ENCODE assay signal across 18 cellular contexts in the genomic region with DNA sequence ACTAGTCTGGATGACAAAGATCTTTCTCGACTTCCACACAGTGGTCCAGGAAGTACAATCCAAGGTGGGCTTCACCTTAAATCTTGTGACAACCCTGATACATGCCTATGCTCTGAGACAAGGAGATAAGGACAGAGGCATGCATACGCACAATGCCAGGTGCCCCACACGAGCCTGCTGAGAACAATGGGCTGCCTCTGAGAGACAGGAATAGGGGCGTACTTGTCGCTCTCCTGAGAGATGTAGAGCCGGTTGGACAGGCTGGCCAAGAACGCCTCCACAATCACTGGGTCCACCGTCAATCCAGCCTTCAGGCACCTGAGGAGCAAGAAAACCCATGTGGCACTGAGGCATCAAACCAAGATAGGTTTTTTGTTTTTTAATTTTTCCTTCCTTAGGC. TPM values are rescaled to one million over a fixed set of nuclear protein-coding genes. Genes with fewer than 3 reads are reported as not detected.
DNase-seq lines count a peak whose midpoint lies in the region; ATAC-seq and TF ChIP-seq lines count a peak whose summit lies in the region.
"Had no signal": no experiment of that assay in that cellular context is flagged by ENCODE, and none has a peak within 500 bp of the region (broad histone marks: within the 10 kb centered on the region; RNA-seq: fewer than 3 reads in every experiment).

No MANE protein-coding gene starts in this region.

- no peak overlapping the region for H4K8ac ChIP-seq in trophoblast cell (ENCODE audit: low read depth, low read length)

- CTCF ChIA-PET in MCF 10A (lab: Yijun Ruan, JAX), result interaction anchor here (1.9 kb wide), 1 partner anchor 15 kb away, joined by 10 read pairs; no protein-coding TSS in a partner anchor

- H3K27ac ChIP-seq in breast epithelium, result peak overlapping the region; percentile 21 to 40
- H3K27ac ChIP-seq in trophoblast cell (ENCODE audit: low read depth, low read length), result peak overlapping the region; percentile 57
- no peak overlapping the region for H3K27ac ChIP-seq in Karpas-422 (ENCODE audit: low read length)

- H3K23ac ChIP-seq in trophoblast cell (ENCODE audit: low read length), result no peak overlapping the region

- H3K18ac ChIP-seq in trophoblast cell (ENCODE audit: low read length), result no peak overlapping the region

- no peak overlapping the region for H2BK5ac ChIP-seq in trophoblast cell (ENCODE audit: low read depth, low read length, poor library complexity)

- H4K12ac ChIP-seq in trophoblast cell (ENCODE audit: low read depth, low read length), result no peak overlapping the region

- ATAC-seq in GM19328 (IDR thresholded peaks at IDR 0.05; ENCODE audit: unreplicated experiment) (no peak), HG02981 (IDR thresholded peaks at IDR 0.05; ENCODE audit: unreplicated experiment) (no peak)
- ATAC-seq: HCT116 had no signal

- no peaks in the 10 kb centered on the region for H3K79me2 ChIP-seq in trophoblast cell (ENCODE audit: control insufficient read depth, insufficient read depth, low read length, poor library complexity)
- H3K79me2 ChIP-seq in Karpas-422 (ENCODE audit: low read length), result no peaks in the 10 kb centered on the region

- no peak for TF ChIP-seq CTCF in breast epithelium (IDR thresholded peaks at IDR 0.05)
- TF ChIP-seq CTCF in MCF 10A (IDR thresholded peaks at IDR 0.05; ENCODE audit: unreplicated experiment), result no peak
- TF ChIP-seq CTCF in epithelial cell of esophagus (IDR thresholded peaks at IDR 0.05; ENCODE audit: insufficient read depth, low read depth, low read length, missing control alignments), result no peak

- H3K4me3 ChIP-seq in breast epithelium, result no peak overlapping the region
- no peak overlapping the region for H3K4me3 ChIP-seq in epithelial cell of esophagus (ENCODE audit: low read length)
- no peak overlapping the region for H3K4me3 ChIP-seq in trophoblast cell (ENCODE audit: low read depth, low read length)
- H3K4me3 ChIP-seq in Karpas-422 (ENCODE audit: low read length), result no peak overlapping the region

- no peak overlapping the region for H3K4ac ChIP-seq in trophoblast cell (ENCODE audit: low read depth, low read length)

- H4K20me1 ChIP-seq in Karpas-422 (ENCODE audit: insufficient read depth, low read depth, low read length), result no peaks in the 10 kb centered on the region

- no peak overlapping the region for H2AK5ac ChIP-seq in trophoblast cell (ENCODE audit: low read length)

- WGBS in trophoblast cell (ENCODE audit: extremely low coverage, insufficient coverage, insufficient read length), result no CpG with 5 or more reads among the region's 8 CpGs

- H3K36me3 ChIP-seq in breast epithelium (peaks cover 13% of the 10 kb centered on the region), trophoblast cell (ENCODE audit: control insufficient read depth in 1 of 2, insufficient read depth in 2 of 2, low read length in 2 of 2) (peaks cover 36 to 48% of the 10 kb centered on the region in 2 experiments), Karpas-422 (ENCODE audit: insufficient read depth, low read length) (peaks cover 25% of the 10 kb centered on the region; the same call in 1 of the 2 replicates)

- no peak overlapping the region for H3K14ac ChIP-seq in trophoblast cell (ENCODE audit: low read length)

- no peak overlapping the region for H3K9ac ChIP-seq in trophoblast cell (ENCODE audit: low read length)
- no peak overlapping the region for H3K9ac ChIP-seq in Karpas-422 (ENCODE audit: low read length)
- H3K9ac ChIP-seq: SK-N-SH had no signal

- intact Hi-C loops in breast epithelium (cut with DNase I; ENCODE audit: low total_unique reads), result no loop called here
- intact Hi-C loops in MCF 10A (cut with micrococcal nuclease), result no loop called here

- BruUV-seq in MCF 10A (replicated peaks; lab: Mats Ljungman, UMichigan), result no TSS peak

- in situ Hi-C loops in KBM-7 (cut with MboI; ENCODE audit: low pct_unique_long_range_greater_than_20kb, low sequenced_read_pairs), result no loop called here

- H3K4me3 Mint-ChIP-seq in MCF 10A (ENCODE audit: unreplicated experiment), result no peak overlapping the region
- H3K4me3 Mint-ChIP-seq: IgD-negative memory B cell had no signal

- H3K9me2 ChIP-seq in Karpas-422 (replicated peaks; ENCODE audit: insufficient read depth, low read length), result no peaks in the 10 kb centered on the region
- H3K9me2 ChIP-seq: SK-N-SH had no signal

- H3K27me3 Mint-ChIP-seq in MCF 10A (ENCODE audit: insufficient read depth, unreplicated experiment), result no peaks in the 10 kb centered on the region
- H3K27me3 Mint-ChIP-seq: CD4-positive, CD25-positive, alpha-beta regulatory T cell; IgD-negative memory B cell had no signal

- no peaks in the 10 kb centered on the region for H3K4me1 ChIP-seq in breast epithelium
- peaks cover 4 to 8% of the 10 kb centered on the region in 2 experiments for H3K4me1 ChIP-seq in trophoblast cell (ENCODE audit: control insufficient read depth in 1 of 2, insufficient read depth in 2 of 2, low read length in 2 of 2)
- H3K4me1 ChIP-seq in Karpas-422 (ENCODE audit: low read length), result no peaks in the 10 kb centered on the region

- no peak overlapping the region for H2BK120ac ChIP-seq in trophoblast cell (ENCODE audit: insufficient read depth, low read length, poor library complexity)

- DNase-seq in breast epithelium (ENCODE audit: low spot score in 2 of 2) (no peak), MCF 10A (ENCODE audit: unreplicated experiment) (no peak), epithelial cell of esophagus (ENCODE audit: low read depth) (peak; percentile 80), trophoblast cell (peak; percentile 97 to 98), Karpas-422 (no peak), KBM-7 (no peak)
- DNase-seq: CD4-positive, CD25-positive, alpha-beta regulatory T cell; DMS79; NCI-H1092; NCI-H1694; NCI-H446 treated with DMSO at 0.1 percent for 48 hours; NCI-H748 treated with DMSO at 0.1 percent for 48 hours had no signal

- H3K36me3 Mint-ChIP-seq in MCF 10A (ENCODE audit: insufficient read depth, unreplicated experiment), result peaks cover 76% of the 10 kb centered on the region

- H2BK12ac ChIP-seq in trophoblast cell (ENCODE audit: low read length), result no peak overlapping the region

- H2AFZ ChIP-seq in trophoblast cell (ENCODE audit: insufficient read depth, low read length, poor library complexity), result no peak overlapping the region
- no peak overlapping the region for H2AFZ ChIP-seq in Karpas-422 (ENCODE audit: low read length)

- peak overlapping the region; percentile 4 for H4K91ac ChIP-seq in trophoblast cell (ENCODE audit: low read depth, low read length)

- no peaks in the 10 kb centered on the region for H3K9me3 Mint-ChIP-seq in MCF 10A (ENCODE audit: unreplicated experiment)
- H3K9me3 Mint-ChIP-seq: CD4-positive, CD25-positive, alpha-beta regulatory T cell; IgD-negative memory B cell had no signal

- H3K4me2 ChIP-seq in trophoblast cell (ENCODE audit: low read length) (no peak overlapping the region), Karpas-422 (ENCODE audit: low read depth, low read length, poor library complexity, severe bottlenecking) (no peak overlapping the region)
- H3K4me2 ChIP-seq: SK-N-SH had no signal

- POLR2A ChIA-PET in MCF 10A (lab: Yijun Ruan, JAX), result no interaction called here

- no peaks in the 10 kb centered on the region for H3K4me1 Mint-ChIP-seq in MCF 10A (ENCODE audit: insufficient read depth, unreplicated experiment)
- H3K4me1 Mint-ChIP-seq: CD4-positive, CD25-positive, alpha-beta regulatory T cell had no signal

- TF ChIP-seq POLR2A in breast epithelium (IDR thresholded peaks at IDR 0.05), result no peak

- H3K9me3 ChIP-seq in breast epithelium (no peaks in the 10 kb centered on the region), trophoblast cell (ENCODE audit: insufficient read depth, low read depth, low read length) (no peaks in the 10 kb centered on the region), Karpas-422 (ENCODE audit: low read length) (no peaks in the 10 kb centered on the region)
- H3K9me3 ChIP-seq: SK-N-SH had no signal

- H3K27ac Mint-ChIP-seq in MCF 10A (ENCODE audit: low read depth, unreplicated experiment), result no peak overlapping the region
- H3K27ac Mint-ChIP-seq: CD4-positive, CD25-positive, alpha-beta regulatory T cell; IgD-negative memory B cell had no signal

- no peaks in the 10 kb centered on the region for H3K27me3 ChIP-seq in breast epithelium
- H3K27me3 ChIP-seq in trophoblast cell (ENCODE audit: insufficient read depth, low read length), result no peaks in the 10 kb centered on the region
- no peaks in the 10 kb centered on the region for H3K27me3 ChIP-seq in Karpas-422 (ENCODE audit: low read length)

- H3K79me1 ChIP-seq in trophoblast cell (ENCODE audit: low read length), result peaks cover 6% of the 10 kb centered on the region

RNA-seq across cellular contexts. Expression of a gene that starts 25.5 kb away (rescaled TPM):
- total RNA-seq in breast epithelium, result under 1 TPM in 1 of 3 donors, not detected in 2; 0.29 TPM
- total RNA-seq in MCF 10A (2022), result not detected in 2 replicates
- polyA plus RNA-seq in trophoblast cell (2013), result not detected in 2 replicates
- not detected in 2 replicates for total RNA-seq in Karpas-422 (2014; rRNA removed; shearing (Covaris generic); ENCODE audit: low replicate concordance)
- total RNA-seq: A172; CD4-positive, CD25-positive, alpha-beta regulatory T cell had no signal
- polyA plus RNA-seq: SK-N-SH had no signal

RNA-seq across cellular contexts. Expression of a gene that starts 59.2 kb away (rescaled TPM):
- total RNA-seq in breast epithelium, result 100 to 1,000 TPM in 1 of 3 donors, 10 to 100 TPM in 2; 62.7 to 103 (median 73.5) TPM
- total RNA-seq in MCF 10A (2022), result 39.0 and 41.3 TPM in 2 replicates
- polyA plus RNA-seq in trophoblast cell (2013), result 29.7 and 32.4 TPM in 2 replicates
- 66.1 and 80.7 TPM in 2 replicates for total RNA-seq in Karpas-422 (2014; rRNA removed; shearing (Covaris generic); ENCODE audit: low replicate concordance)

RNA-seq across cellular contexts. Expression of a gene that starts 59.4 kb away (rescaled TPM):
- total RNA-seq in breast epithelium (10 to 100 TPM; 17.7 to 28.2 (median 22.5) TPM), MCF 10A (2022) (28.7 and 39.0 TPM in 2 replicates)
- polyA plus RNA-seq in trophoblast cell (2013), result 42.7 and 45.7 TPM in 2 replicates
- 10.1 and 17.4 TPM in 2 replicates for total RNA-seq in Karpas-422 (2014; rRNA removed; shearing (Covaris generic); ENCODE audit: low replicate concordance)

Comparison
In these comparisons a context has a peak if more than half of its experiments do, and no peak if none do; other contexts are left out.
1. DNase-seq: peak in epithelial cell of esophagus (single experiment) and trophoblast cell (2 of 2); none in breast epithelium (0 of 2), MCF 10A (single experiment), Karpas-422 (single experiment) and KBM-7 (single experiment).